11 cellular contexts compared by ENCODE assay signal in the genomic region with DNA sequence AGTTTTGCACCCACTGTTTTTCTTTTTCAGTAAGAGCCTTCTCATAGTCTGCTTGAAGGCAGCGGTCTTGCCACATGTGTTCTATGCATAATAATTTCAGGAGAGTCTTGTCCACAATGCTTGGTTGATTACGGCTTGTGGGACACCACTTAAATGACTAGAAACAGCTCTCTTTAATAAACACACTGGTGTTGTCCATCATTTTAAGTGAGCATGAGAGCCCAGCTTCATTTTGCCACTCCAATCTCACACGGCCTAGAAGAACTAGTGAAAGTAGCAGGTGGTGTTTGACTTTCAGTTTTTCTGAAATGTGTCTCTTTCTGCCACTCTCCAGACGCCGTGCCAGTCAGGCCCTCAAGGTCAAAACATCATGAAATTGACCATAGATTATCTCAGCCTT.
DNase-seq lines count a peak whose midpoint lies in the region; ATAC-seq and TF ChIP-seq lines count a peak whose summit lies in the region.
"Had no signal": no experiment of that assay in that cellular context is flagged by ENCODE, and none has a peak within 500 bp of the region (broad histone marks: within the 10 kb centered on the region; RNA-seq: fewer than 3 reads in every experiment).

No MANE protein-coding gene starts in this region.

- peak overlapping the region; percentile 55 to 81 (median 64) for H3K4me3 Mint-ChIP-seq in naive B cell
- H3K4me3 Mint-ChIP-seq in T-helper 2 cell treated with Interferon-gamma antibody and Interleukin-4, amounts not matched to agents 5 μg/mL and 100 μg/mL, for 36 hours: no peak overlapping the region
- H3K4me3 Mint-ChIP-seq: activated naive CD4-positive, alpha-beta T cell treated with anti-CD3 and anti-CD28 coated beads, Interleukin-2, amount 10 ng/mL, durations not matched to agents 7 days and 5 days; HFFc6 had no signal

- peaks cover 12 to 17% of the 10 kb centered on the region in 2 donors for H3K36me3 Mint-ChIP-seq in naive B cell
- H3K36me3 Mint-ChIP-seq in T-helper 2 cell treated with Interferon-gamma antibody and Interleukin-4, amounts not matched to agents 5 μg/mL and 100 μg/mL, for 36 hours (ENCODE audit: low read depth): peaks cover 27% of the 10 kb centered on the region

- H3K9me2 ChIP-seq in Karpas-422 (replicated peaks; ENCODE audit: insufficient read depth, low read length): no peaks in the 10 kb centered on the region

- 97% methylated on average over 5 of the region's 5 CpGs for WGBS in smooth muscle cell (ENCODE audit: low lambda C conversion rate)

- H3K9me3 Mint-ChIP-seq in naive B cell: peaks cover 0 to 15% (median 6%) of the 10 kb centered on the region in 7 donors
- H3K9me3 Mint-ChIP-seq in T-helper 2 cell treated with Interferon-gamma antibody and Interleukin-4, amounts not matched to agents 5 μg/mL and 100 μg/mL, for 36 hours: no peaks in the 10 kb centered on the region

- no peak for TF ChIP-seq CTCF in smooth muscle cell (IDR thresholded peaks at IDR 0.05; ENCODE audit: borderline replicate concordance, insufficient read depth, poor library complexity, severe bottlenecking)

- peak overlapping the region; percentile 91 to 99 (median 95) for H3K27ac Mint-ChIP-seq in naive B cell
- no peak overlapping the region for H3K27ac Mint-ChIP-seq in T-helper 2 cell treated with Interferon-gamma antibody and Interleukin-4, amounts not matched to agents 5 μg/mL and 100 μg/mL, for 36 hours
- H3K27ac Mint-ChIP-seq: activated naive CD4-positive, alpha-beta T cell treated with anti-CD3 and anti-CD28 coated beads, Interleukin-2, amount 10 ng/mL, durations not matched to agents 7 days and 5 days; HFFc6 had no signal

- H3K79me2 ChIP-seq in Karpas-422 (ENCODE audit: low read length) (no peaks in the 10 kb centered on the region), smooth muscle cell (ENCODE audit: low read depth) (peaks cover 49% of the 10 kb centered on the region)

- ATAC-seq in GM18858 (IDR thresholded peaks at IDR 0.05; ENCODE audit: unreplicated experiment) (peak; percentile 61), GM21723 (IDR thresholded peaks at IDR 0.05; ENCODE audit: unreplicated experiment) (peak; percentile 79), HG03378 (IDR thresholded peaks at IDR 0.05; ENCODE audit: unreplicated experiment) (peak; percentile 65), naive B cell (ENCODE audit: low read depth in 2 of 2) (peak; percentile 66 to 68)

- H3K27ac ChIP-seq in Karpas-422 (ENCODE audit: low read length) (no peak overlapping the region), smooth muscle cell (ENCODE audit: low read depth) (no peak overlapping the region)

- H3K9me3 ChIP-seq in Karpas-422 (ENCODE audit: low read length): no peaks in the 10 kb centered on the region
- no peaks in the 10 kb centered on the region for H3K9me3 ChIP-seq in smooth muscle cell (replicated peaks; ENCODE audit: low read depth)

- H3K36me3 ChIP-seq in Karpas-422 (ENCODE audit: insufficient read depth, low read length): no peaks in the 10 kb centered on the region
- no peaks in the 10 kb centered on the region for H3K36me3 ChIP-seq in smooth muscle cell (ENCODE audit: low read depth)

- peaks cover 57 to 77% (median 65%) of the 10 kb centered on the region in 3 donors for H3K4me1 Mint-ChIP-seq in naive B cell
- peaks cover 19% of the 10 kb centered on the region for H3K4me1 Mint-ChIP-seq in T-helper 2 cell treated with Interferon-gamma antibody and Interleukin-4, amounts not matched to agents 5 μg/mL and 100 μg/mL, for 36 hours (ENCODE audit: low read depth)

- H2AFZ ChIP-seq in Karpas-422 (ENCODE audit: low read length) (no peak overlapping the region), smooth muscle cell (ENCODE audit: low read depth) (no peak overlapping the region)

- H3K4me1 ChIP-seq in Karpas-422 (ENCODE audit: low read length): peaks cover 10% of the 10 kb centered on the region
- no peaks in the 10 kb centered on the region for H3K4me1 ChIP-seq in smooth muscle cell (ENCODE audit: low read depth)

- no peak overlapping the region for H3K9ac ChIP-seq in Karpas-422 (ENCODE audit: low read length)
- no peak overlapping the region for H3K9ac ChIP-seq in smooth muscle cell (ENCODE audit: low read depth)

- H3K27me3 Mint-ChIP-seq in naive B cell: no peaks in the 10 kb centered on the region
- no peaks in the 10 kb centered on the region for H3K27me3 Mint-ChIP-seq in T-helper 2 cell treated with Interferon-gamma antibody and Interleukin-4, amounts not matched to agents 5 μg/mL and 100 μg/mL, for 36 hours (ENCODE audit: low read depth)
- H3K27me3 Mint-ChIP-seq: activated naive CD4-positive, alpha-beta T cell treated with anti-CD3 and anti-CD28 coated beads, Interleukin-2, amount 10 ng/mL, durations not matched to agents 7 days and 5 days had no signal

- H3F3A ChIP-seq in smooth muscle cell (ENCODE audit: low read depth): no peaks in the 10 kb centered on the region

- H3K27me3 ChIP-seq in Karpas-422 (ENCODE audit: low read length): no peaks in the 10 kb centered on the region
- no peaks in the 10 kb centered on the region for H3K27me3 ChIP-seq in smooth muscle cell (ENCODE audit: low read depth)

- H3K4me3 ChIP-seq in Karpas-422 (ENCODE audit: low read length) (no peak overlapping the region), smooth muscle cell (no peak overlapping the region)

- H4K20me1 ChIP-seq in Karpas-422 (ENCODE audit: insufficient read depth, low read depth, low read length) (no peaks in the 10 kb centered on the region), smooth muscle cell (ENCODE audit: low read depth) (peaks cover 26% of the 10 kb centered on the region)

- no peak for DNase-seq in naive B cell
- DNase-seq in Karpas-422: no peak
- no peak for DNase-seq in T-helper 2 cell treated with Interferon-gamma antibody and Interleukin-4, amounts not matched to agents 5 μg/mL and 100 μg/mL, for 36 hours (ENCODE audit: low spot score)
- no peak for DNase-seq in smooth muscle cell (lab: John Stamatoyannopoulos, UW; ENCODE audit: unreplicated experiment)
- DNase-seq in NCI-H2227 (lab: John Stamatoyannopoulos, UW; ENCODE audit: unreplicated experiment): no peak
- DNase-seq: activated naive CD4-positive, alpha-beta T cell treated with anti-CD3 and anti-CD28 coated beads, Interleukin-2, amount 10 ng/mL, durations not matched to agents 7 days and 5 days; HFFc6; posterior cingulate gyrus had no signal

- H3K4me2 ChIP-seq in Karpas-422 (ENCODE audit: low read depth, low read length, poor library complexity, severe bottlenecking): no peak overlapping the region
- H3K4me2 ChIP-seq in smooth muscle cell: no peak overlapping the region
